ENCODE assay signal across 8 cellular contexts in genomic region chr4:102345795-102346100, GRCh38. TPM values are rescaled to one million over a fixed set of nuclear protein-coding genes. Genes with fewer than 3 reads are reported as not detected.
DNase-seq lines count a peak whose midpoint lies in the region; ATAC-seq, FAIRE-seq and TF ChIP-seq lines count a peak whose summit lies in the region.

No MANE protein-coding gene starts in this region.

- peaks cover 3% of the 10 kb centered on the region; the same call in 1 of the 2 replicates for H3K36me3 ChIP-seq in DND-41 (ENCODE audit: insufficient read depth, low read length)
- peaks cover 7% of the 10 kb centered on the region; the same call in 1 of the 2 replicates for H3K36me3 ChIP-seq in OCI-LY1 (ENCODE audit: insufficient read depth, low read length)
- H3K36me3 ChIP-seq in H1 (ENCODE audit: control insufficient read depth in 2 of 4, insufficient read depth in 4 of 4, low read length in 3 of 4): no peaks in the 10 kb centered on the region
- no peaks in the 10 kb centered on the region for H3K36me3 ChIP-seq in neural progenitor cell

- no peak overlapping the region for H3K56ac ChIP-seq in H1 (replicated peaks; ENCODE audit: insufficient read length, low read depth, low read length)

- H3K9me3 ChIP-seq in DND-41 (ENCODE audit: insufficient read depth, low read length, severe bottlenecking): no peaks in the 10 kb centered on the region
- no peaks in the 10 kb centered on the region for H3K9me3 ChIP-seq in OCI-LY1 (ENCODE audit: low read length)
- no peaks in the 10 kb centered on the region for H3K9me3 ChIP-seq in H1 (ENCODE audit: insufficient read depth in 2 of 2, low read depth in 1 of 2, low read length in 1 of 2)
- no peaks in the 10 kb centered on the region for H3K9me3 ChIP-seq in neural progenitor cell (ENCODE audit: low read depth)

- TF ChIP-seq CTCF in DND-41 (IDR thresholded peaks at IDR 0.05; ENCODE audit: borderline replicate concordance, extremely low read depth, low read length, poor library complexity, severe bottlenecking) (no peak), OCI-LY1 (IDR thresholded peaks at IDR 0.05; ENCODE audit: low read length) (peak; percentile 3; the same call in 1 of the 2 replicates), H1 (IDR thresholded peaks at IDR 0.05; ENCODE audit: control extremely low read depth in 1 of 3, insufficient read depth in 1 of 3, low read depth in 1 of 3, low read length in 3 of 3) (no peak), neural progenitor cell (IDR thresholded peaks at IDR 0.05) (no peak)

- POLR2A ChIA-PET in H1 (lab: Charles Lee; ENCODE audit: partially characterized antibody): interaction anchor here (1.5 to 1.7 kb wide), 2 partner anchors 23 to 482 kb away, joined by 4 to 5 read pairs; partner anchors contain the start of gene UBE2D3

- CTCF ChIA-PET in H1 (lab: Charles Lee; ENCODE audit: partially characterized antibody): interaction anchor here (0.6 to 2.5 kb wide), 9 partner anchors 17 to 707 kb away, joined by 3 to 11 read pairs (median 3); no protein-coding TSS in a partner anchor

- H3K9me3 Mint-ChIP-seq in neural progenitor cell: no peaks in the 10 kb centered on the region

- no peaks in the 10 kb centered on the region for H3K79me1 ChIP-seq in H1 (ENCODE audit: low read depth, low read length)

- no peak overlapping the region for H2BK15ac ChIP-seq in H1 (ENCODE audit: low read length)

- H3K4me1 ChIP-seq in DND-41 (ENCODE audit: insufficient read depth, low read length) (peaks cover 41% of the 10 kb centered on the region), OCI-LY1 (ENCODE audit: insufficient read depth, low read length, severe bottlenecking) (peaks cover 39% of the 10 kb centered on the region), H1 (replicated peaks in 1 of 4; ENCODE audit: control insufficient read depth in 3 of 4, insufficient read depth in 4 of 4, low read length in 3 of 4) (peaks cover 2 to 12% (median 8%) of the 10 kb centered on the region in 4 experiments; a peak in 6 of 7 replicates), neural progenitor cell (peaks cover 16% of the 10 kb centered on the region)

- H2BK120ac ChIP-seq in H1 (replicated peaks; ENCODE audit: low read depth, low read length): no peak overlapping the region

- no peaks in the 10 kb centered on the region for H3K9me2 ChIP-seq in OCI-LY1 (ENCODE audit: low read depth, low read length)

- H3K4me1 Mint-ChIP-seq in neural progenitor cell: peaks cover 12% of the 10 kb centered on the region

- ATAC-seq in DND-41 (ENCODE audit: insufficient read depth, low read depth) (no peak), GM21447 (IDR thresholded peaks at IDR 0.05; ENCODE audit: unreplicated experiment) (no peak)

- H3K27ac Mint-ChIP-seq in neural progenitor cell: no peak overlapping the region

- peak overlapping the region; percentile 72 to 80; a peak in 3 of 4 replicates for H3K4me3 ChIP-seq in DND-41 (ENCODE audit: low read depth in 1 of 2, low read length in 2 of 2)
- H3K4me3 ChIP-seq in OCI-LY1 (ENCODE audit: low read depth, low read length, poor library complexity, severe bottlenecking): peak overlapping the region; percentile 92
- H3K4me3 ChIP-seq in H1 (ENCODE audit: extremely low read depth in 1 of 4, insufficient read depth in 2 of 4, low read depth in 3 of 4, low read length in 4 of 4): peak overlapping the region; percentile 48 to 69 (median 62); a peak in 6 of 8 replicates
- H3K4me3 ChIP-seq in neural progenitor cell: peak overlapping the region; percentile 56

- peak overlapping the region; percentile 89 for H3K9ac ChIP-seq in DND-41 (ENCODE audit: low read depth, low read length)
- H3K9ac ChIP-seq in OCI-LY1 (ENCODE audit: low read length): peak overlapping the region; percentile 92
- 0 out of 7 replicates have a peak overlapping the region, but pooled peaks of 1 of the 4 experiments have one; percentile 7 for H3K9ac ChIP-seq in H1 (replicated peaks in 1 of 4; ENCODE audit: extremely low read depth in 1 of 4, low read depth in 3 of 4, low read length in 3 of 4)
- H3K9ac ChIP-seq in neural progenitor cell: no peak overlapping the region

- peak overlapping the region; percentile 36 for H3K4ac ChIP-seq in H1 (replicated peaks; ENCODE audit: insufficient read length, low read depth, low read length)

- peaks cover 2% of the 10 kb centered on the region for H3K27me3 Mint-ChIP-seq in neural progenitor cell (ENCODE audit: insufficient read depth, low read depth)

- no peak overlapping the region for H4K5ac ChIP-seq in H1 (ENCODE audit: insufficient read length, low read depth, low read length)

- no peak for TF ChIP-seq RAD21 in H1 (IDR thresholded peaks at IDR 0.05 in 1 of 2, conservative IDR thresholded peaks at IDR 0.05 in 1 of 2; ENCODE audit: low read depth in 2 of 2, low read length in 2 of 2)

- no peak overlapping the region for H2BK12ac ChIP-seq in H1 (ENCODE audit: low read depth, low read length)

- DNase-seq in DND-41 (no peak), H1 (ENCODE audit: low read depth in 1 of 2, low spot score in 2 of 2) (no peak), neural progenitor cell (ENCODE audit: low spot score) (no peak), HUDEP-2 (lab: John Stamatoyannopoulos, UW; ENCODE audit: unreplicated experiment in 76 of 76) (no peak)
- DNase-seq in stimulated activated CD4-positive, alpha-beta T cell treated with anti-CD3 and anti-CD28 coated beads, Interleukin-15, amount 100 ng/mL, for 24 hours: no peak
- DNase-seq in central memory CD4-positive, alpha-beta T cell: no peak

- no peak overlapping the region for H2BK5ac ChIP-seq in H1 (ENCODE audit: low read depth, low read length)

- no peaks in the 10 kb centered on the region for H3K27me3 ChIP-seq in DND-41 (ENCODE audit: insufficient read depth, low read length, poor library complexity)
- H3K27me3 ChIP-seq in OCI-LY1 (ENCODE audit: insufficient read depth, low read length): no peaks in the 10 kb centered on the region
- H3K27me3 ChIP-seq in H1 (replicated peaks in 1 of 4; ENCODE audit: control insufficient read depth in 3 of 4, extremely low read depth in 1 of 4, insufficient read depth in 3 of 4, low read length in 3 of 4): peaks cover 0 to 15% (median 7%) of the 10 kb centered on the region in 4 experiments; a peak in 3 of 7 replicates
- peaks cover 51% of the 10 kb centered on the region for H3K27me3 ChIP-seq in neural progenitor cell

- no peak overlapping the region for H4K8ac ChIP-seq in H1 (ENCODE audit: extremely low read depth, insufficient read depth, low read length)

- no peak overlapping the region for H2AK5ac ChIP-seq in H1 (ENCODE audit: low read depth, low read length)

- no peaks in the 10 kb centered on the region for H3K36me3 Mint-ChIP-seq in neural progenitor cell

- no peak for TF ChIP-seq POLR2A in H1 (IDR thresholded peaks at IDR 0.05; ENCODE audit: control extremely low read depth in 1 of 2, low read depth in 2 of 2, low read length in 2 of 2)

- no peak overlapping the region for H3K23ac ChIP-seq in H1 (ENCODE audit: insufficient read length)

- H3K4me2 ChIP-seq in DND-41 (ENCODE audit: insufficient read depth, low read length): peak overlapping the region; percentile 80
- peak overlapping the region; percentile 87 for H3K4me2 ChIP-seq in OCI-LY1 (ENCODE audit: low read length)
- H3K4me2 ChIP-seq in H1 (ENCODE audit: insufficient read depth in 1 of 2, low read depth in 2 of 2, low read length in 2 of 2): peak overlapping the region; percentile 76 to 79
- H3K4me2 ChIP-seq in neural progenitor cell: peak overlapping the region; percentile 84

- peak overlapping the region; percentile 85 for H2AFZ ChIP-seq in DND-41 (ENCODE audit: low read depth, low read length)
- H2AFZ ChIP-seq in OCI-LY1 (ENCODE audit: low read length): peak overlapping the region; percentile 67
- peak overlapping the region; percentile 59; the same call in 1 of the 2 replicates for H2AFZ ChIP-seq in H1 (ENCODE audit: low read length)
- peak overlapping the region; percentile 93 for H2AFZ ChIP-seq in neural progenitor cell (replicated peaks)

- peaks cover 13% of the 10 kb centered on the region; the same call in 1 of the 2 replicates for H4K20me1 ChIP-seq in DND-41 (ENCODE audit: insufficient read depth, low read length)
- no peaks in the 10 kb centered on the region for H4K20me1 ChIP-seq in OCI-LY1 (ENCODE audit: insufficient read depth, low read length)
- no peaks in the 10 kb centered on the region for H4K20me1 ChIP-seq in H1 (replicated peaks in 1 of 2; ENCODE audit: control insufficient read depth in 1 of 2, insufficient read depth in 2 of 2, low read length in 2 of 2)
- H4K20me1 ChIP-seq in neural progenitor cell (ENCODE audit: low read depth): no peaks in the 10 kb centered on the region

- H3K79me2 ChIP-seq in DND-41 (ENCODE audit: insufficient read depth, low read length): peaks cover 36% of the 10 kb centered on the region
- peaks cover 33% of the 10 kb centered on the region for H3K79me2 ChIP-seq in OCI-LY1 (ENCODE audit: insufficient read depth, low read length)
- H3K79me2 ChIP-seq in H1 (ENCODE audit: control insufficient read depth in 1 of 2, insufficient read depth in 2 of 2, low read length in 2 of 2): 0 out of 4 replicates have a peak, but pooled peaks cover 0 to 4% of the 10 kb centered on the region in 2 experiments
- H3K79me2 ChIP-seq in neural progenitor cell (ENCODE audit: low read depth): no peaks in the 10 kb centered on the region

- no peak overlapping the region for H2BK20ac ChIP-seq in H1 (ENCODE audit: low read length)

- H3K14ac ChIP-seq in H1 (ENCODE audit: insufficient read length): no peak overlapping the region

- FAIRE-seq in H1 (lab: Jason Lieb, UNC): no peak

- no peaks in the 10 kb centered on the region for H3F3A ChIP-seq in OCI-LY1 (ENCODE audit: insufficient read depth, low read length)
- peaks cover 27% of the 10 kb centered on the region for H3F3A ChIP-seq in neural progenitor cell (ENCODE audit: low read depth)

- TF ChIP-seq EP300 in H1 (IDR thresholded peaks at IDR 0.05; ENCODE audit: borderline replicate concordance in 1 of 2, low read depth in 2 of 2, low read length in 2 of 2): no peak

- H3K4me3 Mint-ChIP-seq in neural progenitor cell: peak overlapping the region; percentile 88

- H3K18ac ChIP-seq in H1 (ENCODE audit: extremely low read depth, low read length): no peak overlapping the region

- WGBS in H1 (ENCODE audit: extremely low coverage in 1 of 2, insufficient coverage in 1 of 2, insufficient read length in 1 of 2, insufficient replicate concordance in 2 of 2, low coverage in 1 of 2, low lambda C conversion rate in 2 of 2, missing lambda C conversion rate in 1 of 2), 2 experiments: 7% methylated on average over 5 of the region's 5 CpGs; no CpG with 5 or more reads in 1 of the 2 experiments

- H3K23me2 ChIP-seq in H1 (ENCODE audit: low read depth, low read length): peaks cover 18% of the 10 kb centered on the region

- H4K91ac ChIP-seq in H1 (replicated peaks; ENCODE audit: insufficient read length, low read length): no peak overlapping the region

- peak overlapping the region; percentile 87 for H3K27ac ChIP-seq in DND-41 (ENCODE audit: low read length)
- peak overlapping the region; percentile 93 for H3K27ac ChIP-seq in OCI-LY1 (ENCODE audit: low read depth, low read length, poor library complexity, severe bottlenecking)
- H3K27ac ChIP-seq in H1 (ENCODE audit: low read depth, low read length): no peak overlapping the region
- no peak overlapping the region for H3K27ac ChIP-seq in neural progenitor cell

RNA-seq across cellular contexts. Expression of gene SLC39A8, which starts 0.5 kb away (rescaled TPM):
- total RNA-seq in H1 (2021; fragmentation: NEBNext Ultra II Directional; extraction: Animal tissue kit (Norgen Biotek cat#: 25700)): 38.7 and 39.9 TPM in 2 replicates
- 6.4 TPM in 2 replicates for polyA plus RNA-seq in H1 (2011; rRNA removed)
- polyA plus RNA-seq in H1 (2011; cell fraction: cytosol; rRNA removed): 9.7 TPM
- 7.8 TPM for polyA plus RNA-seq in H1 (2011; cell fraction: nucleus; rRNA removed)
- polyA plus RNA-seq in H1 (2012, experiment 1 of 2): 9.8 to 15.6 TPM (median 12.4 TPM) in 4 replicates
- 1.9 TPM for polyA plus RNA-seq in H1 (2012, experiment 2 of 2)
- polyA plus RNA-seq in H1 (2013, experiment 1 of 2): 59.4 TPM
- 71.7 TPM for polyA plus RNA-seq in H1 (2013, experiment 2 of 2)
- 14.8 and 19.8 TPM in 2 replicates for polyA minus RNA-seq in H1 (2011; rRNA and poly(A)+ RNA removed)
- polyA minus RNA-seq in H1 (2011; cell fraction: cytosol; rRNA and poly(A)+ RNA removed): 9.8 TPM
- 18.2 TPM for polyA minus RNA-seq in H1 (2011; cell fraction: nucleus; rRNA and poly(A)+ RNA removed)
- total RNA-seq in neural progenitor cell (ENCODE audit: low replicate concordance): 6.9 and 7.3 TPM in 2 replicates

Comparison
In these comparisons a context has a peak if more than half of its experiments do, and no peak if none do; other contexts are left out.
1. H3K27ac ChIP-seq: peak in DND-41 (single experiment) and OCI-LY1 (single experiment); none in H1 (single experiment) and neural progenitor cell (single experiment).
2. Peak in every context shown above with its lines, with median percentiles within 50 percentile points of each other: H2AFZ ChIP-seq, H3K4me2 ChIP-seq and H3K4me3 ChIP-seq.